16 cellular contexts compared by ENCODE assay signal in the genomic region with DNA sequence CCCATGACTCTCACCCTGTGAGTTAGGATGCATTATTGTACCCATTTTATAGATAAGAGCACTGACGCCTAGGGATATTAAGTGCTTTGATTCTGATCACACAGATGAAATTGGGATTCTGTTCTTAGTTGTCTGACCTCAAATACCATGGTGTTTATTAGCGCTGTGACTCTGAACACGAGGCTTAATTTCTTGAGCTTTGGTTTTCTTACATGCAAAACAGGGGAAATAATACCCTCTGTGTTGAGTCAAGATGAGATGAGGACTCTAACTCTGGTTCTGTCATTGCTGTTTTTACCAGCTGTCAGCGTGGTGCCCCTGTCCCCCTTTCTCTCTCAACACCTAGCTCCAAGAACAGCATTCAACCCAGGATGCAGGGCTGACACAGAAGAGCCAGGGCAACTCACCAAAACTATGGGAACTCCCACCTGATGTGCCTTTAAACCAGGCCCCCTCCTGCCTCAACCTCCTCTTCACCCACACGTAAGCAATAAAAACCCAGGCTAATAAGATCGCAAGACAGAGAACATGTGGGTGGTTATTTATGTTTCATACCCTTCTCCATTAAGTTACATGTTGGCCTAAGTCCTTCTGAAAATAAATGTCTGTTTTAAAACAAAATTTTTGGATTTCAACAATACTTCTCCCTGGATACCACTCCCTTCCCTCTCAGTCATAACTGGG.
A peak's percentile ranks its signal among the peaks of the same experiment; 100 is the strongest.
DNase-seq lines count a peak whose midpoint lies in the region; ATAC-seq and TF ChIP-seq lines count a peak whose summit lies in the region.
"Had no signal": no experiment of that assay in that cellular context is flagged by ENCODE, and none has a peak within 500 bp of the region (broad histone marks: within the 10 kb centered on the region; RNA-seq: fewer than 3 reads in every experiment).

No MANE protein-coding gene starts in this region.

- no peak overlapping the region for H3K4me3 ChIP-seq in GM06990 (replicated peaks; ENCODE audit: low read depth, low read length)
- H3K4me3 ChIP-seq in HEK293 (ENCODE audit: low read depth, low read length): no peak overlapping the region
- H3K4me3 ChIP-seq: left lung, sigmoid colon had no signal

- peak; percentile 54 for DNase-seq in GM06990 (ENCODE audit: extremely low read depth, insufficient read length)
- peak; percentile 49 for DNase-seq in GM13976 (ENCODE audit: low spot score)
- no peak for DNase-seq in T-helper 17 cell
- DNase-seq in AG08396 (ENCODE audit: low spot score): no peak
- no peak for DNase-seq in NCI-H345 (lab: John Stamatoyannopoulos, UW)
- DNase-seq in T-helper 2 cell treated with Interferon-gamma antibody and Interleukin-4, amounts not matched to agents 5 μg/mL and 100 μg/mL, for 36 hours (ENCODE audit: low spot score): no peak
- DNase-seq: dermis blood vessel endothelial cell, H9, left lung, NCI-H1092, NCI-H82, sigmoid colon had no signal

- no peaks in the 10 kb centered on the region for H3K9me3 Mint-ChIP-seq in T-helper 2 cell treated with Interferon-gamma antibody and Interleukin-4, amounts not matched to agents 5 μg/mL and 100 μg/mL, for 36 hours
- H3K9me3 Mint-ChIP-seq: H9 had no signal

- no peaks in the 10 kb centered on the region for H3K27me3 ChIP-seq in GM06990 (replicated peaks; ENCODE audit: control insufficient read depth, insufficient read depth, low read length)
- H3K27me3 ChIP-seq: left lung, sigmoid colon had no signal

- no peaks in the 10 kb centered on the region for H3K36me3 Mint-ChIP-seq in T-helper 17 cell (ENCODE audit: low read depth)
- no peaks in the 10 kb centered on the region for H3K36me3 Mint-ChIP-seq in T-helper 2 cell treated with Interferon-gamma antibody and Interleukin-4, amounts not matched to agents 5 μg/mL and 100 μg/mL, for 36 hours (ENCODE audit: low read depth)

- H3K36me3 ChIP-seq in GM06990 (ENCODE audit: control insufficient read depth, insufficient read depth, low read length) (no peaks in the 10 kb centered on the region), HEK293 (ENCODE audit: control insufficient read depth in 2 of 2, insufficient read depth in 1 of 2, low read length in 2 of 2) (no peaks in the 10 kb centered on the region)
- H3K36me3 ChIP-seq: left lung, sigmoid colon had no signal

- no peaks in the 10 kb centered on the region for H3K27me3 Mint-ChIP-seq in T-helper 17 cell
- H3K27me3 Mint-ChIP-seq in T-helper 2 cell treated with Interferon-gamma antibody and Interleukin-4, amounts not matched to agents 5 μg/mL and 100 μg/mL, for 36 hours (ENCODE audit: low read depth): no peaks in the 10 kb centered on the region
- H3K27me3 Mint-ChIP-seq: brain had no signal

- in situ Hi-C loops in GM13976 (cut with MboI; ENCODE audit: low sequenced_read_pairs, unreplicated experiment): no loop called here

- peaks cover 13% of the 10 kb centered on the region for H3K4me1 Mint-ChIP-seq in T-helper 17 cell
- no peaks in the 10 kb centered on the region for H3K4me1 Mint-ChIP-seq in T-helper 2 cell treated with Interferon-gamma antibody and Interleukin-4, amounts not matched to agents 5 μg/mL and 100 μg/mL, for 36 hours (ENCODE audit: low read depth)

- no peak overlapping the region for H3K4me3 Mint-ChIP-seq in T-helper 17 cell
- H3K4me3 Mint-ChIP-seq in T-helper 2 cell treated with Interferon-gamma antibody and Interleukin-4, amounts not matched to agents 5 μg/mL and 100 μg/mL, for 36 hours: no peak overlapping the region
- H3K4me3 Mint-ChIP-seq: brain, H9 had no signal

- H3K27ac ChIP-seq in HEK293 (ENCODE audit: extremely low read depth, low read depth, low read length): no peak overlapping the region
- H3K27ac ChIP-seq: HL-60, left lung, sigmoid colon had no signal

- CTCF ChIA-PET in HEK293 (lab: Yijun Ruan, JAX): interaction anchor here (0.6 kb wide), 1 partner anchor 221 kb away, joined by 4 read pairs; no protein-coding TSS in a partner anchor

- no peaks in the 10 kb centered on the region for H3K4me1 ChIP-seq in HEK293 (ENCODE audit: control insufficient read depth, insufficient read depth, low read length)
- H3K4me1 ChIP-seq: left lung had no signal

- no peaks in the 10 kb centered on the region for H3K9me3 ChIP-seq in HEK293 (ENCODE audit: control insufficient read depth, insufficient read depth, low read depth, low read length)
- H3K9me3 ChIP-seq in T-helper 17 cell (ENCODE audit: control insufficient read depth, low read length, poor library complexity, severe bottlenecking): no peaks in the 10 kb centered on the region
- H3K9me3 ChIP-seq: sigmoid colon had no signal

- POLR2A ChIA-PET in HEK293 (lab: Yijun Ruan, JAX): no interaction called here

- H3K27ac Mint-ChIP-seq in T-helper 17 cell: peak overlapping the region; percentile 6
- H3K27ac Mint-ChIP-seq in T-helper 2 cell treated with Interferon-gamma antibody and Interleukin-4, amounts not matched to agents 5 μg/mL and 100 μg/mL, for 36 hours: no peak overlapping the region
- H3K27ac Mint-ChIP-seq: H9 had no signal

- ATAC-seq in T-helper 17 cell: no peak
- ATAC-seq in GM19328 (IDR thresholded peaks at IDR 0.05; ENCODE audit: unreplicated experiment): no peak
- ATAC-seq: left lung had no signal

- TF ChIP-seq CTCF in GM06990 (IDR thresholded peaks at IDR 0.05; ENCODE audit: insufficient read depth, low read length, poor library complexity, severe bottlenecking): no peak
- no peak for TF ChIP-seq CTCF in GM13976 (IDR thresholded peaks at IDR 0.05; ENCODE audit: borderline replicate concordance, control extremely low read depth, extremely low read depth, insufficient read depth, missing control alignments)
- TF ChIP-seq CTCF in HEK293 (tag by site-specific recombination; IDR thresholded peaks at IDR 0.05): no peak

TF ChIP-seq in HEK293, 187 proteins besides CTCF, POLR2A, EP300 and RAD21:
- peak; percentile 97 for TF ChIP-seq ZFHX2 (tag by site-specific recombination; conservative IDR thresholded peaks at IDR 0.05)
- no peak for TF ChIP-seq ZIC2 (tag by site-specific recombination; IDR thresholded peaks at IDR 0.05)
- TF ChIP-seq ZNF214 (tag by site-specific recombination; IDR thresholded peaks at IDR 0.05; ENCODE audit: borderline replicate concordance): no peak
- peak; percentile 94 for TF ChIP-seq EGR2 (tag by site-specific recombination; IDR thresholded peaks at IDR 0.05; ENCODE audit: low read depth)
- no peak for TF ChIP-seq ZNF280C (tag by site-specific recombination; IDR thresholded peaks at IDR 0.05)
- TF ChIP-seq, protein P1, sequence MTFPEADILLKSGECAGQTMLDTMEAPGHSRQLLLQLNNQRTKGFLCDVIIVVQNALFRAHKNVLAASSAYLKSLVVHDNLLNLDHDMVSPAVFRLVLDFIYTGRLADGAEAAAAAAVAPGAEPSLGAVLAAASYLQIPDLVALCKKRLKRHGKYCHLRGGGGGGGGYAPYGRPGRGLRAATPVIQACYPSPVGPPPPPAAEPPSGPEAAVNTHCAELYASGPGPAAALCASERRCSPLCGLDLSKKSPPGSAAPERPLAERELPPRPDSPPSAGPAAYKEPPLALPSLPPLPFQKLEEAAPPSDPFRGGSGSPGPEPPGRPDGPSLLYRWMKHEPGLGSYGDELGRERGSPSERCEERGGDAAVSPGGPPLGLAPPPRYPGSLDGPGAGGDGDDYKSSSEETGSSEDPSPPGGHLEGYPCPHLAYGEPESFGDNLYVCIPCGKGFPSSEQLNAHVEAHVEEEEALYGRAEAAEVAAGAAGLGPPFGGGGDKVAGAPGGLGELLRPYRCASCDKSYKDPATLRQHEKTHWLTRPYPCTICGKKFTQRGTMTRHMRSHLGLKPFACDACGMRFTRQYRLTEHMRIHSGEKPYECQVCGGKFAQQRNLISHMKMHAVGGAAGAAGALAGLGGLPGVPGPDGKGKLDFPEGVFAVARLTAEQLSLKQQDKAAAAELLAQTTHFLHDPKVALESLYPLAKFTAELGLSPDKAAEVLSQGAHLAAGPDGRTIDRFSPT (tag by site-specific recombination; IDR thresholded peaks at IDR 0.05): no peak

Comparison
In these comparisons a context has a peak if more than half of its experiments do, and no peak if none do; other contexts are left out.
1. DNase-seq: peak in GM06990 (single experiment) and GM13976 (single experiment); none in T-helper 17 cell (0 of 3), AG08396 (single experiment), NCI-H345 (single experiment) and T-helper 2 cell treated with Interferon-gamma antibody and Interleukin-4, amounts not matched to agents 5 μg/mL and 100 μg/mL, for 36 hours (single experiment).